In genomic region chrX:10231461-10231860, GRCh38 we compare ENCODE assay signal across 13 cellular contexts.
DNase-seq lines count a peak whose midpoint lies in the region; ATAC-seq and TF ChIP-seq lines count a peak whose summit lies in the region.
"Had no signal": no experiment of that assay in that cellular context is flagged by ENCODE, and none has a peak within 500 bp of the region (broad histone marks: within the 10 kb centered on the region; RNA-seq: fewer than 3 reads in every experiment).

No MANE protein-coding gene starts in this region.

- TF ChIP-seq CTCF in epithelial cell of esophagus (IDR thresholded peaks at IDR 0.05; ENCODE audit: insufficient read depth, low read depth, low read length, missing control alignments) = no peak

- no peak for ATAC-seq in GM21390 (IDR thresholded peaks at IDR 0.05; ENCODE audit: unreplicated experiment)
- ATAC-seq in stimulated activated naive CD8-positive, alpha-beta T cell treated with anti-CD3 and anti-CD28 coated beads, Interleukin-15, Interleukin-2, amounts not matched to agents 100 U/mL and 50 U/mL, for 24 hours = no peak
- ATAC-seq in GM18858 (IDR thresholded peaks at IDR 0.05; ENCODE audit: unreplicated experiment) = no peak

- peaks cover 3 to 29% (median 16%) of the 10 kb centered on the region in 11 experiments; a peak in 15 of 22 replicates for H3K27me3 ChIP-seq in BLaER1 treated with 17β-estradiol and CSF1 and Interleukin-3, amounts not matched to agents 10 nM and 100 nM

- no peaks in the 10 kb centered on the region for H3K36me3 ChIP-seq in BLaER1 treated with 17β-estradiol and CSF1 and Interleukin-3, amounts not matched to agents 10 nM and 100 nM

- peak overlapping the region in 1 of 11 experiments; percentile 66; a peak in 2 of 22 replicates for H3K27ac ChIP-seq in BLaER1 treated with 17β-estradiol and CSF1 and Interleukin-3, amounts not matched to agents 10 nM and 100 nM

- H3K4me1 ChIP-seq in BLaER1 treated with 17β-estradiol and CSF1 and Interleukin-3, amounts not matched to agents 10 nM and 100 nM = peaks cover 14 to 66% (median 52%) of the 10 kb centered on the region in 10 experiments

- peak; percentile 26 for DNase-seq in NCI-H1105 treated with DMSO at 0.1 percent for 48 hours (lab: John Stamatoyannopoulos, UW)
- DNase-seq in NCI-H1105 (lab: John Stamatoyannopoulos, UW) = no peak
- DNase-seq in NCI-H345 (lab: John Stamatoyannopoulos, UW) = peak; percentile 63
- peak; percentile 74 for DNase-seq in epithelial cell of esophagus (ENCODE audit: low read depth)
- no peak for DNase-seq in stimulated activated naive CD8-positive, alpha-beta T cell treated with anti-CD3 and anti-CD28 coated beads, Interleukin-15, Interleukin-2, amounts not matched to agents 100 U/mL and 50 U/mL, for 24 hours
- DNase-seq: CD8-positive, alpha-beta memory T cell; GF-D8; GOT3; NCI-H187; SIG-M5 had no signal

- H3K9ac ChIP-seq in BLaER1 treated with 17β-estradiol and CSF1 and Interleukin-3, amounts not matched to agents 10 nM and 100 nM = no peak overlapping the region

- H3K4me3 ChIP-seq in BLaER1 treated with 17β-estradiol and CSF1 and Interleukin-3, amounts not matched to agents 10 nM and 100 nM = no peak overlapping the region
- no peak overlapping the region for H3K4me3 ChIP-seq in epithelial cell of esophagus (ENCODE audit: low read length)

- H3K9me3 ChIP-seq in BLaER1 treated with 17β-estradiol and CSF1 and Interleukin-3, amounts not matched to agents 10 nM and 100 nM (replicated peaks in 1 of 11) = peaks cover 0 to 21% (median 11%) of the 10 kb centered on the region in 11 experiments; a peak in 13 of 22 replicates

- no peaks in the 10 kb centered on the region for H4K20me1 ChIP-seq in BLaER1 treated with 17β-estradiol and CSF1 and Interleukin-3, amounts not matched to agents 10 nM and 100 nM

- peak overlapping the region in 6 of 11 experiments; percentile 26 to 68 (median 57); a peak in 10 of 22 replicates for H3K4me2 ChIP-seq in BLaER1 treated with 17β-estradiol and CSF1 and Interleukin-3, amounts not matched to agents 10 nM and 100 nM

Comparison
In these comparisons a context has a peak if more than half of its experiments do, and no peak if none do; other contexts are left out.
1. DNase-seq: peak in NCI-H1105 treated with DMSO at 0.1 percent for 48 hours (single experiment), NCI-H345 (single experiment) and epithelial cell of esophagus (single experiment); none in NCI-H1105 (single experiment) and stimulated activated naive CD8-positive, alpha-beta T cell treated with anti-CD3 and anti-CD28 coated beads, Interleukin-15, Interleukin-2, amounts not matched to agents 100 U/mL and 50 U/mL, for 24 hours (single experiment).